7 cellular contexts compared by ENCODE assay signal in genomic region chr11:2532704-2533641, GRCh38.
DNase-seq lines count a peak whose midpoint lies in the region; ATAC-seq and TF ChIP-seq lines count a peak whose summit lies in the region.

No MANE protein-coding gene starts in this region.

- peak; percentile 74 for ATAC-seq in GM18511 (IDR thresholded peaks at IDR 0.05; ENCODE audit: unreplicated experiment)
- peak; percentile 62 for ATAC-seq in HG03175 (IDR thresholded peaks at IDR 0.05; ENCODE audit: unreplicated experiment)
- peak; percentile 87 for ATAC-seq in central memory CD8-positive, alpha-beta T cell (replicated peaks; ENCODE audit: extremely low read depth, poor library complexity, severe bottlenecking)

- peaks cover 18% of the 10 kb centered on the region for H3K4me1 Mint-ChIP-seq in central memory CD8-positive, alpha-beta T cell

- no peaks in the 10 kb centered on the region for H3K27me3 Mint-ChIP-seq in central memory CD8-positive, alpha-beta T cell

- TF ChIP-seq CTCF in kidney epithelial cell (IDR thresholded peaks at IDR 0.05; ENCODE audit: insufficient read depth, low read length, poor library complexity, severe bottlenecking): peak; percentile 99

- H3K9me3 Mint-ChIP-seq in central memory CD8-positive, alpha-beta T cell: no peaks in the 10 kb centered on the region

- DNase-seq in NCI-H446 treated with DMSO at 0.1 percent for 48 hours (lab: John Stamatoyannopoulos, UW) (peak; percentile 30), kidney epithelial cell (ENCODE audit: low read depth) (peak; percentile 56)
- DNase-seq in activated CD4-positive, CD25-positive, alpha-beta regulatory T cell treated with anti-CD3 and anti-CD28 coated beads, Interleukin-2, amount 50 U/mL, for 72 hours: peak; percentile 92
- DNase-seq in central memory CD8-positive, alpha-beta T cell (ENCODE audit: low spot score in 2 of 2): peak; percentile 81 to 94
- peak; percentile 81 to 88 for DNase-seq in stimulated activated CD4-positive, alpha-beta T cell treated with anti-CD3 and anti-CD28 coated beads, Interleukin-15, amount 100 ng/mL, for 1 hour (ENCODE audit: low read depth in 1 of 2, low spot score in 1 of 2)

- no peaks in the 10 kb centered on the region for H3K36me3 Mint-ChIP-seq in central memory CD8-positive, alpha-beta T cell (ENCODE audit: insufficient read depth)

- no peak overlapping the region for H3K4me3 ChIP-seq in kidney epithelial cell (ENCODE audit: low read depth, low read length)

- no peaks in the 10 kb centered on the region for H3K36me3 ChIP-seq in kidney epithelial cell (ENCODE audit: control insufficient read depth, insufficient read depth, low read length)

- H3K4me3 Mint-ChIP-seq in central memory CD8-positive, alpha-beta T cell: peak overlapping the region; percentile 60

- peaks cover 12% of the 10 kb centered on the region for H3K27me3 ChIP-seq in kidney epithelial cell (ENCODE audit: control insufficient read depth, insufficient read depth, low read length)

- H3K27ac Mint-ChIP-seq in central memory CD8-positive, alpha-beta T cell (ENCODE audit: low read depth): peak overlapping the region; percentile 70

Comparison
In these comparisons a context has a peak if more than half of its experiments do, and no peak if none do; other contexts are left out.
1. DNase-seq: peak in every context shown above with its lines; median percentile 92 in activated CD4-positive, CD25-positive, alpha-beta regulatory T cell treated with anti-CD3 and anti-CD28 coated beads, Interleukin-2, amount 50 U/mL, for 72 hours; 88 in central memory CD8-positive, alpha-beta T cell; 84 in stimulated activated CD4-positive, alpha-beta T cell treated with anti-CD3 and anti-CD28 coated beads, Interleukin-15, amount 100 ng/mL, for 1 hour; 56 in kidney epithelial cell; 30 in NCI-H446 treated with DMSO at 0.1 percent for 48 hours.